26 cellular contexts compared by ENCODE assay signal in the genomic region with DNA sequence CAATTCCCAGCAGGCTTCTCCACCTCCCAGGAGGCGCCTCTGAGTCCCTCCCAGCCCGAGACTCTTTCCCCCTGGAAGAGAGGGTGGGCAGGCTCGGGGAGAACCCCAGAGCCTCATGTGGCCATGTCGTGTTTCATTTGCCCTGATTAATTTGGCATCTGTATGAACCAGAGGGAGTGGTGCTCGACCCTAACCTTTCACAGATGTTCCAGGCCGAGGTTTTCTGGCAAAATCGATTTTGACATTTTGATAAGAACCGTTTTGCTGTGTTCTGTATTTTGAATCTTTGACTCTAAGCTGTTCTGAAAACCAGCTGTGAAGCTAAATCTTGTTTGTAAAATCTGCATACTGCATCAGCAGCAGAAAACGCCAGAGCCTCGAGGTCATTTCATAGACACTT.
"Had no signal": no experiment of that assay in that cellular context is flagged by ENCODE, and none has a peak within 500 bp of the region (broad histone marks: within the 10 kb centered on the region; RNA-seq: fewer than 3 reads in every experiment).

No MANE protein-coding gene starts in this region.

- H3K36me3 ChIP-seq: neutrophil, pancreas, prostate gland, right lobe of liver, sigmoid colon, stomach, thoracic aorta, thyroid gland, tibial nerve, upper lobe of left lung, vagina had no signal

- H3K27me3 ChIP-seq: pancreas, right lobe of liver, thyroid gland, upper lobe of left lung, vagina had no signal

- H3K4me3 Mint-ChIP-seq: natural killer cell treated with Interleukin-12 subunit alpha and Interleukin-12 subunit beta and Interleukin-15 and Interleukin-18, amount 100 ng/mL, for 72 hours; nephron progenitor cell; neural crest cell; stimulated activated effector memory CD8-positive, alpha-beta T cell treated with anti-CD3 and anti-CD28 coated beads, Interleukin-12 subunit alpha, Interleukin-12 subunit beta, amount 100 ng/mL, for 72 hours; stimulated activated naive B cell treated with anti-CD40 and anti-IgM and Interleukin-4, amounts not matched to agents 10 μg/mL and 1 μg/mL and 100 μg/mL, for 72 hours; stimulated activated naive CD8-positive, alpha-beta T cell treated with anti-CD3 and anti-CD28 coated beads, Interleukin-15, Interleukin-2, amounts not matched to agents 100 ng/mL and 50 ng/mL, for 24 hours had no signal

- ATAC-seq: natural killer cell treated with Interleukin-12 subunit alpha and Interleukin-12 subunit beta and Interleukin-15 and Interleukin-18, amount 100 ng/mL, for 72 hours; pancreas; right cardiac atrium; right lobe of liver; stimulated activated effector memory CD8-positive, alpha-beta T cell treated with anti-CD3 and anti-CD28 coated beads, Interleukin-12 subunit alpha, Interleukin-12 subunit beta, amount 100 ng/mL, for 72 hours; stimulated activated naive B cell treated with anti-CD40 and anti-IgM and Interleukin-4, amounts not matched to agents 10 μg/mL and 1 μg/mL and 100 μg/mL, for 72 hours had no signal

- H3K4me3 ChIP-seq: pancreas, prostate gland, right lobe of liver, sigmoid colon, stomach, thoracic aorta, thyroid gland, tibial nerve, upper lobe of left lung, vagina had no signal

- H3K36me3 Mint-ChIP-seq: natural killer cell treated with Interleukin-12 subunit alpha and Interleukin-12 subunit beta and Interleukin-15 and Interleukin-18, amount 100 ng/mL, for 72 hours; stimulated activated effector memory CD8-positive, alpha-beta T cell treated with anti-CD3 and anti-CD28 coated beads, Interleukin-12 subunit alpha, Interleukin-12 subunit beta, amount 100 ng/mL, for 72 hours; stimulated activated naive B cell treated with anti-CD40 and anti-IgM and Interleukin-4, amounts not matched to agents 10 μg/mL and 1 μg/mL and 100 μg/mL, for 72 hours had no signal

- H3K4me1 ChIP-seq: prostate gland, tibial nerve, vagina had no signal

- H3K27me3 Mint-ChIP-seq: natural killer cell treated with Interleukin-12 subunit alpha and Interleukin-12 subunit beta and Interleukin-15 and Interleukin-18, amount 100 ng/mL, for 72 hours; stimulated activated naive B cell treated with anti-CD40 and anti-IgM and Interleukin-4, amounts not matched to agents 10 μg/mL and 1 μg/mL and 100 μg/mL, for 72 hours had no signal

- H3K27ac Mint-ChIP-seq: natural killer cell treated with Interleukin-12 subunit alpha and Interleukin-12 subunit beta and Interleukin-15 and Interleukin-18, amount 100 ng/mL, for 72 hours; nephron progenitor cell; stimulated activated effector memory CD8-positive, alpha-beta T cell treated with anti-CD3 and anti-CD28 coated beads, Interleukin-12 subunit alpha, Interleukin-12 subunit beta, amount 100 ng/mL, for 72 hours; stimulated activated naive B cell treated with anti-CD40 and anti-IgM and Interleukin-4, amounts not matched to agents 10 μg/mL and 1 μg/mL and 100 μg/mL, for 72 hours; stimulated activated naive CD8-positive, alpha-beta T cell treated with anti-CD3 and anti-CD28 coated beads, Interleukin-15, Interleukin-2, amounts not matched to agents 100 ng/mL and 50 ng/mL, for 24 hours had no signal

- DNase-seq: nephron progenitor cell; nucleus accumbens; pancreas; right cardiac atrium; right lobe of liver; sigmoid colon; small intestine; stimulated activated CD4-positive, alpha-beta T cell treated with anti-CD3 and anti-CD28 coated beads, Interleukin-15, amount 100 ng/mL, for 24 hours; stimulated activated CD4-positive, alpha-beta T cell treated with anti-CD3 and anti-CD28 coated beads, Interleukin-2, amount 100 ng/mL, for 24 hours; stimulated activated CD4-positive, alpha-beta T cell treated with anti-CD3 and anti-CD28 coated beads, Interleukin-2, amount 100 ng/mL, for 48 hours; stimulated activated CD4-positive, alpha-beta T cell treated with anti-CD3 and anti-CD28 coated beads, Interleukin-4, amount 100 ng/mL, for 24 hours; stimulated activated naive B cell treated with anti-CD40 and anti-IgM and Interleukin-4, amounts not matched to agents 10 μg/mL and 1 μg/mL and 100 μg/mL, for 72 hours; stimulated activated naive CD4-positive, alpha-beta T cell treated with Interleukin-2 at 50 U/mL for 16 hours; stomach; thyroid gland; trophoblast cell; upper lobe of left lung had no signal

- H3K27ac ChIP-seq: neutrophil, pancreas, prostate gland, right lobe of liver, sigmoid colon, stomach, thoracic aorta, thyroid gland, tibial nerve, upper lobe of left lung, vagina had no signal

- H3K9me3 ChIP-seq: neutrophil, pancreas, prostate gland, right lobe of liver, sigmoid colon, stomach, thoracic aorta, thyroid gland, tibial nerve, upper lobe of left lung, vagina had no signal

- H3K9me3 Mint-ChIP-seq: natural killer cell treated with Interleukin-12 subunit alpha and Interleukin-12 subunit beta and Interleukin-15 and Interleukin-18, amount 100 ng/mL, for 72 hours; nephron progenitor cell; neural crest cell; stimulated activated effector memory CD8-positive, alpha-beta T cell treated with anti-CD3 and anti-CD28 coated beads, Interleukin-12 subunit alpha, Interleukin-12 subunit beta, amount 100 ng/mL, for 72 hours; stimulated activated naive B cell treated with anti-CD40 and anti-IgM and Interleukin-4, amounts not matched to agents 10 μg/mL and 1 μg/mL and 100 μg/mL, for 72 hours; stimulated activated naive CD8-positive, alpha-beta T cell treated with anti-CD3 and anti-CD28 coated beads, Interleukin-15, Interleukin-2, amounts not matched to agents 100 ng/mL and 50 ng/mL, for 24 hours had no signal

- H3K4me1 Mint-ChIP-seq: stimulated activated effector memory CD8-positive, alpha-beta T cell treated with anti-CD3 and anti-CD28 coated beads, Interleukin-12 subunit alpha, Interleukin-12 subunit beta, amount 100 ng/mL, for 72 hours; stimulated activated naive B cell treated with anti-CD40 and anti-IgM and Interleukin-4, amounts not matched to agents 10 μg/mL and 1 μg/mL and 100 μg/mL, for 72 hours had no signal
